Comparison of ENCODE assay signal across 8 cellular contexts in the genomic region with DNA sequence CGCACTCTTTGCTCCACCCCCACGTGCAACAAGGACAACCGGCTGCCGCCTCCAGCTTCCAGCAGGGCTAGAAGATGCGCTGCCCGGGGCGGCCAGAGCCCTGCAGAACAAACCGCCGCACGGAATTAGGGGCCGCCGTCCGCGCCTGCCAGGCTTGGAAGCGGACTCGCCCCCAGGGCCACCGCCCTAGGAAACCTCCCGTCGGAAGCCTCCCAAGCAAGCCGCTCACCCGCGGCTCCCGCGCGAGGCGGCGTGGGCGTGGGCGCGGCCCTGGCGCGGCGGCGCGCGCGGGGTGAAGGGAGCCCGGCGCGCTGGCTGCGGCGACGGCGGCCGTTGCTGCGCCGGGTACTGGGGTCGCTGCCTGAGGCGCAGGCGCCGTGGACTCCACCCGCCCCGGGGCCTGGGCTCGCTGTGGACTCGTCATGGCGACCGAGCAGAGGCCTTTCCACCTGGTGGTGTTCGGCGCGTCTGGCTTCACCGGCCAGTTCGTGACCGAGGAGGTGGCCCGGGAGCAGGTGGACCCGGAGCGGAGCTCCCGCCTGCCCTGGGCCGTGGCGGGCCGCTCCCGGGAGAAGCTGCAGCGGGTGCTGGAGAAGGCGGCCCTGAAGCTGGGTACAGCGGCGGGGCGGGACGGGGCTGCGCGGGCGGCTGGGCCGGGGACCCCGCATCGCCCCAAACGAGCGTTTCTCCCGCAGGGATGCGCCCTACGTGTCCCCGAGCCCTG. TPM values are rescaled to one million over a fixed set of nuclear protein-coding genes. Genes with fewer than 3 reads are reported as not detected.
DNase-seq lines count a peak whose midpoint lies in the region; ATAC-seq and TF ChIP-seq lines count a peak whose summit lies in the region.

A gene with protein sequence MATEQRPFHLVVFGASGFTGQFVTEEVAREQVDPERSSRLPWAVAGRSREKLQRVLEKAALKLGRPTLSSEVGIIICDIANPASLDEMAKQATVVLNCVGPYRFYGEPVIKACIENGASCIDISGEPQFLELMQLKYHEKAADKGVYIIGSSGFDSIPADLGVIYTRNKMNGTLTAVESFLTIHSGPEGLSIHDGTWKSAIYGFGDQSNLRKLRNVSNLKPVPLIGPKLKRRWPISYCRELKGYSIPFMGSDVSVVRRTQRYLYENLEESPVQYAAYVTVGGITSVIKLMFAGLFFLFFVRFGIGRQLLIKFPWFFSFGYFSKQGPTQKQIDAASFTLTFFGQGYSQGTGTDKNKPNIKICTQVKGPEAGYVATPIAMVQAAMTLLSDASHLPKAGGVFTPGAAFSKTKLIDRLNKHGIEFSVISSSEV (plus strand): TSS at position 409 of the 724 bp plus-strand sequence. CDS start 14 bp downstream, at position 423.

- H3K9ac ChIP-seq in BLaER1 = peak within 1 kb of the TSS; percentile 90

- 0% methylated on average over 13 of the region's 89 CpGs for WGBS in right lobe of liver (ENCODE audit: insufficient coverage, low coverage, low lambda C conversion rate, missing lambda C conversion rate)

- H3K9me3 ChIP-seq in BLaER1 = peaks cover 49% of the 10 kb centered on the region
- no peaks in the 10 kb centered on the region for H3K9me3 ChIP-seq in right lobe of liver

- no peaks in the 10 kb centered on the region for H4K20me1 ChIP-seq in BLaER1

- H3K4me3 ChIP-seq in BLaER1 (peak within 1 kb of the TSS; percentile 74), right lobe of liver (peak within 1 kb of the TSS; percentile 84 to 91 (median 85))

- H3K36me3 ChIP-seq in BLaER1 (peaks cover 26% of the 10 kb centered on the region), right lobe of liver (peaks cover 0 to 23% (median 7%) of the 10 kb centered on the region in 4 donors)

- ATAC-seq in HG03432 (IDR thresholded peaks at IDR 0.05; ENCODE audit: unreplicated experiment) = peak; percentile 97
- ATAC-seq in right lobe of liver = peak; percentile 77 to 90 (median 78)

- H3K27me3 ChIP-seq in BLaER1 = no peaks in the 10 kb centered on the region
- H3K27me3 ChIP-seq in right lobe of liver = no peaks in the 10 kb centered on the region

- TF ChIP-seq CTCF in right lobe of liver (IDR thresholded peaks at IDR 0.05) = no peak

- peaks cover 40% of the 10 kb centered on the region for H3K4me1 ChIP-seq in BLaER1
- peaks cover 0 to 27% (median 10%) of the 10 kb centered on the region in 4 donors for H3K4me1 ChIP-seq in right lobe of liver

- peak within 1 kb of the TSS; percentile 84 for H3K4me2 ChIP-seq in BLaER1

- H3K27ac ChIP-seq in BLaER1 (peak within 1 kb of the TSS; percentile 95), right lobe of liver (peak within 1 kb of the TSS; percentile 83)

- TF ChIP-seq POLR2A in GM19193 (IDR thresholded peaks at IDR 0.05; ENCODE audit: extremely low read depth, insufficient read depth, insufficient read length) (peak; percentile 76), right lobe of liver (IDR thresholded peaks at IDR 0.05) (peak; percentile 78)

- intact Hi-C loops in right lobe of liver (cut with DNase I) = no loop called here

- peak; percentile 43 for DNase-seq in NCI-H526 treated with DMSO at 0.1 percent for 48 hours (lab: John Stamatoyannopoulos, UW)
- DNase-seq in activated CD4-positive, alpha-beta T cell treated with anti-CD3 and anti-CD28 coated beads, Interleukin-2, amount 50 U/mL, for 1 hour = peak; percentile 44
- peak; percentile 86 for DNase-seq in dermis blood vessel endothelial cell
- DNase-seq in right lobe of liver = peak; percentile 83 to 87 (median 84)
- DNase-seq in stimulated activated CD4-positive, alpha-beta T cell treated with anti-CD3 and anti-CD28 coated beads, Interleukin-4, amount 100 ng/mL, for 48 hours (ENCODE audit: low read depth in 2 of 2) = peak; percentile 59 to 70

RNA-seq across cellular contexts. Expression of the gene that starts here (rescaled TPM):
- total RNA-seq in dermis blood vessel endothelial cell = 52.8 and 58.3 TPM in 2 replicates
- total RNA-seq in right lobe of liver = 100 to 1,000 TPM in 1 of 6 experiments, 10 to 100 TPM in 5; 80.3 to 125 (median 85.3) TPM

Comparison
In these comparisons a context has a peak if more than half of its experiments do, and no peak if none do; other contexts are left out.
1. Peak in every context shown above with its lines: DNase-seq, ATAC-seq, H3K4me3 ChIP-seq and H3K27ac ChIP-seq.